22 cellular contexts compared by ENCODE assay signal in the genomic region with DNA sequence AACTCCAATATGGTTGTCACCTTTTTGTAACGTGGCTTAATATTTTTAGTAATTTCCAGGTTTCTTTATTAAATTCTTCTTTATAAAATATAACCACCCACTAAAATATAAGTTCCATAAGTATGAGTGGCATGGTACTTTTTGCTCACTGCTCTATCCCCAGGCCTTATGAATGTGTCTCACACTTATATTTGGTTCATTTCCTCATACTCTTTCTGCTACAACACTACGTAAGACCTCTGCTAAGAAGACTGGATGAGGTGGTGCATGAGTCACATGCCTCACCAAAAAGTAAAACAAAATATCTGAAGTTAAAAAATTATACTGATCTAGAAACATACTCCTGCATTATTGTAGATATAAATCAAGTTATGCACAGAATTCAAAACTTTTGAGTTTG.
"Had no signal": no experiment of that assay in that cellular context is flagged by ENCODE, and none has a peak within 500 bp of the region (broad histone marks: within the 10 kb centered on the region; RNA-seq: fewer than 3 reads in every experiment).

No MANE protein-coding gene starts in this region.

- DNase-seq: occipital lobe; ovary; posterior cingulate gyrus; psoas muscle; right cardiac atrium; right lobe of liver; sigmoid colon; small intestine; stimulated activated CD4-positive, alpha-beta T cell treated with anti-CD3 and anti-CD28 coated beads, Interleukin-15, amount 100 ng/mL, for 24 hours; stimulated activated CD4-positive, alpha-beta T cell treated with anti-CD3 and anti-CD28 coated beads, Interleukin-2, amount 100 ng/mL, for 24 hours; stimulated activated CD4-positive, alpha-beta T cell treated with anti-CD3 and anti-CD28 coated beads, Interleukin-2, amount 100 ng/mL, for 48 hours; stimulated activated CD4-positive, alpha-beta T cell treated with anti-CD3 and anti-CD28 coated beads, Interleukin-4, amount 100 ng/mL, for 24 hours; stimulated activated naive B cell treated with anti-CD40 and anti-IgM and Interleukin-4, amounts not matched to agents 10 μg/mL and 1 μg/mL and 100 μg/mL, for 72 hours; stimulated activated naive CD4-positive, alpha-beta T cell treated with Interleukin-2 at 50 U/mL for 16 hours; stomach; thyroid gland; trophoblast cell; upper lobe of left lung had no signal

- H3K4me3 ChIP-seq: neural progenitor cell, ovary, psoas muscle, right lobe of liver, sigmoid colon, stomach, thoracic aorta, thyroid gland, tibial nerve, upper lobe of left lung, vagina had no signal
